In genomic region chr2:86440631-86441391, GRCh38 we compare ENCODE assay signal across 1 cellular context.
TF ChIP-seq lines count a peak whose summit lies in the region.

Gene KDM3A (plus strand): TSS chr2:86441371. CDS start chr2:86442048, 677 bp downstream.

TF ChIP-seq in GM12878, 131 proteins besides CTCF, POLR2A, EP300 and RAD21 (continued from another document):
- TF ChIP-seq ZBTB33 (IDR thresholded peaks at IDR 0.05) (no peak), BMI1 (IDR thresholded peaks at IDR 0.05; ENCODE audit: borderline replicate concordance) (peak; percentile 33; the same call in 1 of the 2 replicates), SREBF1 (IDR thresholded peaks at IDR 0.05; ENCODE audit: low read length) (no peak), DPF2 (IDR thresholded peaks at IDR 0.05) (peak; percentile 55), PML (IDR thresholded peaks at IDR 0.05; ENCODE audit: low read length) (peak; percentile 88; the same call in 1 of the 2 replicates), CREB1 (IDR thresholded peaks at IDR 0.05; ENCODE audit: low read depth) (peak; percentile 70), SREBF2 (IDR thresholded peaks at IDR 0.05; ENCODE audit: low read length) (no peak), BCL3 (IDR thresholded peaks at IDR 0.05; ENCODE audit: borderline replicate concordance, insufficient read depth, low read depth, low read length, poor library complexity, severe bottlenecking) (no peak), BCL11A (IDR thresholded peaks at IDR 0.05; ENCODE audit: low read depth, low read length) (peak; percentile 34; the same call in 1 of the 2 replicates), SRF (IDR thresholded peaks at IDR 0.05; ENCODE audit: low read depth in 2 of 2, low read length in 2 of 2) (peak in 1 of 2 experiments; percentile 45; a peak in 1 of 4 replicates), SUZ12 (IDR thresholded peaks at IDR 0.05; ENCODE audit: unreplicated experiment) (no peak)
